1 cellular context compared by ENCODE assay signal in the genomic region with DNA sequence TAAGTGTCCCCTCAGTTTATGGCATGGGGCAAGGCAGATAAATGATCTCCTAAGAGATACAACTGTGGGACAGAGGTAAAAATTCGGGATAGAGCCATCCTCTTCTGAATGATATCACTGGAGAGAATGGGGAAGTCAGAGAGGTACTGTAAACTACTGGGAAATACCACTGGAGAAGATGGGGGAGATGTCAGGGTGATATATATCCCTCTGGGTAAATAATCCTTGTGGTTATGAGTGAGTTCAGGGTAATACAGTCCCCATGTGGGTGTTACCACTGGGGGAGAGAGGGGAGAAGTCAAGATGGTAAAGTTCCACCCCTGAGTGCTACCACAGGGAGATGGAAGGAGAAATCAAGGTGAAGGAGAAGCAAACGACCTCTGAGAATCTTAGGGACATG.
TF ChIP-seq lines count a peak whose summit lies in the region.

No MANE protein-coding gene starts in this region.

TF ChIP-seq in H1, 55 proteins besides CTCF, POLR2A, EP300 and RAD21 (continued from another document):
- TF ChIP-seq RBBP5 (IDR thresholded peaks at IDR 0.05; ENCODE audit: borderline replicate concordance, low read depth, low read length), result no peak
